11 cellular contexts compared by ENCODE assay signal in genomic region chr20:62876826-62877728, GRCh38. TPM values are rescaled to one million over a fixed set of nuclear protein-coding genes. Genes with fewer than 3 reads are reported as not detected.
DNase-seq lines count a peak whose midpoint lies in the region; ATAC-seq, FAIRE-seq and TF ChIP-seq lines count a peak whose summit lies in the region.
"Had no signal": no experiment of that assay in that cellular context is flagged by ENCODE, and none has a peak within 500 bp of the region (broad histone marks: within the 10 kb centered on the region; RNA-seq: fewer than 3 reads in every experiment).

No MANE protein-coding gene starts in this region.

- H3K4me1 Mint-ChIP-seq in activated naive CD4-positive, alpha-beta T cell treated with anti-CD3 and anti-CD28 coated beads, Interleukin-2, amount 50 U/mL, for 24 hours: peaks cover 26% of the 10 kb centered on the region
- H3K4me1 Mint-ChIP-seq in neural crest cell: peaks cover 20% of the 10 kb centered on the region

- no peak for DNase-seq in activated naive CD4-positive, alpha-beta T cell treated with Interleukin-2 at 50 U/mL for 16 hours
- DNase-seq in fibroblast of pulmonary artery (ENCODE audit: low read depth) (peak; percentile 70), neural crest cell (ENCODE audit: low read depth, low spot score) (no peak), vagina (ENCODE audit: extremely low spot score in 2 of 2) (no peak), H54 (ENCODE audit: insufficient read length, low spot score) (no peak)
- DNase-seq: activated CD4-positive, alpha-beta T cell treated with anti-CD3 and anti-CD28 coated beads, Interleukin-2, amount 10 ng/mL, durations not matched to agents 7 days and 5 days; NCI-H1436; nephron progenitor cell had no signal

- no peak overlapping the region for H3K27ac Mint-ChIP-seq in activated naive CD4-positive, alpha-beta T cell treated with anti-CD3 and anti-CD28 coated beads, Interleukin-2, amount 50 U/mL, for 24 hours
- no peak overlapping the region for H3K27ac Mint-ChIP-seq in neural crest cell (ENCODE audit: unreplicated experiment)

- peaks cover 0 to 5% of the 10 kb centered on the region in 2 donors for H3K36me3 ChIP-seq in vagina

- no peaks in the 10 kb centered on the region for H3K27me3 ChIP-seq in vagina

- FAIRE-seq in H54 (lab: Jason Lieb, UNC): no peak

- intact Hi-C loops in vagina (cut with DNase I): no loop called here

- H3K9me3 Mint-ChIP-seq in activated naive CD4-positive, alpha-beta T cell treated with anti-CD3 and anti-CD28 coated beads, Interleukin-2, amount 50 U/mL, for 24 hours: no peaks in the 10 kb centered on the region
- H3K9me3 Mint-ChIP-seq in neural crest cell: no peaks in the 10 kb centered on the region
- H3K9me3 Mint-ChIP-seq: activated CD4-positive, alpha-beta T cell treated with anti-CD3 and anti-CD28 coated beads, Interleukin-2, amount 10 ng/mL, durations not matched to agents 7 days and 5 days had no signal

- no peaks in the 10 kb centered on the region for H3K27me3 Mint-ChIP-seq in activated naive CD4-positive, alpha-beta T cell treated with anti-CD3 and anti-CD28 coated beads, Interleukin-2, amount 50 U/mL, for 24 hours
- peaks cover 13% of the 10 kb centered on the region for H3K27me3 Mint-ChIP-seq in neural crest cell (ENCODE audit: low read depth)

- H3K9me3 ChIP-seq in vagina: no peaks in the 10 kb centered on the region

- H3K4me1 ChIP-seq in vagina: peaks cover 30% of the 10 kb centered on the region

- H3K36me3 Mint-ChIP-seq in activated naive CD4-positive, alpha-beta T cell treated with anti-CD3 and anti-CD28 coated beads, Interleukin-2, amount 50 U/mL, for 24 hours: peaks cover 5% of the 10 kb centered on the region
- peaks cover 6% of the 10 kb centered on the region for H3K36me3 Mint-ChIP-seq in neural crest cell (ENCODE audit: low read depth)

- TF ChIP-seq CTCF in fibroblast of pulmonary artery (IDR thresholded peaks at IDR 0.05; ENCODE audit: low read length, missing control alignments) (no peak), neural crest cell (conservative IDR thresholded peaks at IDR 0.05) (no peak), vagina (IDR thresholded peaks at IDR 0.05) (no peak)

- no peak overlapping the region for H3K27ac ChIP-seq in vagina

- no peak for TF ChIP-seq POLR2A in vagina (IDR thresholded peaks at IDR 0.05)
- no peak for TF ChIP-seq POLR2A in H54 (IDR thresholded peaks at IDR 0.05; ENCODE audit: low read depth, low read length)

- H3K4me3 Mint-ChIP-seq in activated naive CD4-positive, alpha-beta T cell treated with anti-CD3 and anti-CD28 coated beads, Interleukin-2, amount 50 U/mL, for 24 hours: peak overlapping the region; percentile 23
- H3K4me3 Mint-ChIP-seq in neural crest cell: peak overlapping the region; percentile 67
- H3K4me3 Mint-ChIP-seq: activated CD4-positive, alpha-beta T cell treated with anti-CD3 and anti-CD28 coated beads, Interleukin-2, amount 10 ng/mL, durations not matched to agents 7 days and 5 days; nephron progenitor cell had no signal

- ATAC-seq in GM18858 (IDR thresholded peaks at IDR 0.05; ENCODE audit: unreplicated experiment): no peak
- ATAC-seq in HG03378 (IDR thresholded peaks at IDR 0.05; ENCODE audit: unreplicated experiment): no peak

- no peak overlapping the region for H3K4me3 ChIP-seq in fibroblast of pulmonary artery (replicated peaks; ENCODE audit: low read depth, low read length)
- H3K4me3 ChIP-seq in vagina: no peak overlapping the region

RNA-seq across cellular contexts. Expression of gene TCFL5, which starts 15.5 kb away (rescaled TPM):
- total RNA-seq in neural crest cell (17.5 and 17.6 TPM in 2 replicates), vagina (11.5 TPM)

RNA-seq across cellular contexts. Expression of gene DIDO1, which starts 49.2 kb away (rescaled TPM):
- total RNA-seq in neural crest cell (72.0 TPM in 2 replicates), vagina (58.7 TPM)
